In the genomic region with DNA sequence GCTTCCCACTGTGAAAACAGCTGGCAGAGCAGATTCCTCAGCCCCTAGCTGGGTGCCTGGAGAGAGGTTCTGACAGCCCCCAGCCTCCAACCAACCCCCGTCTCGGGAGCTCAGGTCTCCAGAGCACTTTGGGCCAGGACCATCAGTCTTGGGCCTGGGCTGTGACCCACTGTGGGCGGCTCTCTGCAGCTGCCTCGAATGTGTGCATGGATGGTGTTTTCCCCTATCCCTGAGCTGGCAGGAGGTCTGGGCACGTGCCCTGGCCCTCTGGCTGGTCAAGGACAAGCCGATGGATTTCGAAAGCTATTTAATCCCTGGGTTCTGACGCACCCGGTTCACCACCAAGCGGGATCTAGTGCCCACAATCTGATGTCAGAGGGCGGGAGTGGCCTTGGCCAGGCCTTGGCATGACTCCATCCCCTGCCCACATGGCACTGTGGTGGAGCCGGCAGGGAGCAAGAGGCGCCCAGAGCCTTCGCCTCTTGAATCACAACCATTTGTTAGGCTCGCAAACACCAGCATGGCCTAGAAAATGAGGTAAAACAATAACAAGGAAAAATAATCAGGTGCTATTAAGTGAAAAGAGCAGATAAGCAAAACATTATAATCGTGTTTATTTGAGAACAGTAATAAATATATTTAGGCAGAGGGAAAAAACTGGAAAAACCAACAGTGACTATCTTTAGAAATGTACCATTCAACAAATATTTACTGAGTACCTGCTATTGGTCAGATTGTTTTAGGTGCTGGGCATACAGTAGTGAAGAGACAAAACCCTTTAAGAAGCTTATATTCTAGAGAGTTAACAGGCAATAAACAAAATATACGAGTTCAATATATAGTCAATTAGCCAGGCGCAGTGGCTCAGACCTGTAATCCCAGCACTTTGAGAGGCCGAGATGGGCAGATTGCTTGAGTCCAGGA, we compare ENCODE assay signal across 9 cellular contexts.
DNase-seq lines count a peak whose midpoint lies in the region; ATAC-seq and TF ChIP-seq lines count a peak whose summit lies in the region.
"Had no signal": no experiment of that assay in that cellular context is flagged by ENCODE, and none has a peak within 500 bp of the region (broad histone marks: within the 10 kb centered on the region; RNA-seq: fewer than 3 reads in every experiment).

No MANE protein-coding gene starts in this region.

- CTCF ChIA-PET in A673 (lab: Charles Lee): interaction anchor here (0.6 kb wide), 1 partner anchor 117 kb away, joined by 3 read pairs; no protein-coding TSS in a partner anchor

- in situ Hi-C loops in SK-MEL-5 (cut with HindIII; ENCODE audit: low pct_unique_long_range_greater_than_20kb, low sequenced_read_pairs): no loop called here

- H3K27me3 ChIP-seq in psoas muscle (ENCODE audit: insufficient read depth in 3 of 3, low read length in 2 of 3) (no peaks in the 10 kb centered on the region), A673 (replicated peaks; ENCODE audit: insufficient read depth, low read depth, low read length, poor library complexity) (no peaks in the 10 kb centered on the region)

- ATAC-seq in Right ventricle myocardium superior (ENCODE audit: poor library complexity) (peak; percentile 8), psoas muscle (peak; percentile 74 to 80 (median 77)), HG03432 (IDR thresholded peaks at IDR 0.05; ENCODE audit: unreplicated experiment) (no peak)

- BruUV-seq in A673 (replicated peaks; lab: Mats Ljungman, UMichigan): no TSS peak

- no peaks in the 10 kb centered on the region for H3K9me3 ChIP-seq in psoas muscle
- H3K9me3 ChIP-seq in A673 (ENCODE audit: low read depth, low read length, poor library complexity, severe bottlenecking): no peaks in the 10 kb centered on the region

- H3K4me1 ChIP-seq in psoas muscle: peaks cover 41% of the 10 kb centered on the region
- H3K4me1 ChIP-seq in A673 (ENCODE audit: insufficient read depth, low read length, poor library complexity, severe bottlenecking): peaks cover 6% of the 10 kb centered on the region

- H3K27ac ChIP-seq in psoas muscle (peak overlapping the region; percentile 99), A673 (ENCODE audit: low read depth, low read length, poor library complexity, severe bottlenecking) (no peak overlapping the region)

- H3K36me3 ChIP-seq in psoas muscle (ENCODE audit: insufficient read depth in 1 of 2, low read depth in 1 of 2) (no peaks in the 10 kb centered on the region), A673 (ENCODE audit: insufficient read depth, low read length, poor library complexity, severe bottlenecking) (no peaks in the 10 kb centered on the region)

- 30 to 39% (median 37%) methylated on average over 19 of the region's 19 CpGs for WGBS in psoas muscle, 3 donors

- POLR2A ChIA-PET in A673 (lab: Charles Lee; ENCODE audit: low non-redundant PET): no interaction called here

- H3K4me3 ChIP-seq in psoas muscle: no peak overlapping the region
- H3K4me3 ChIP-seq in A673 (ENCODE audit: low read depth, low read length, poor library complexity, severe bottlenecking): no peak overlapping the region

- intact Hi-C loops in Right ventricle myocardium superior (cut with DNase I) (no loop called here), psoas muscle (cut with DNase I) (no loop called here), A673 (cut with micrococcal nuclease; ENCODE audit: unreplicated experiment) (no loop called here)

- TF ChIP-seq CTCF in psoas muscle (IDR thresholded peaks at IDR 0.05) (no peak), A673 (conservative IDR thresholded peaks at IDR 0.05; ENCODE audit: low read depth, low read length) (no peak)

- DNase-seq in GOT3 (lab: John Stamatoyannopoulos, UW) (peak; percentile 48), SK-MEL-5 (ENCODE audit: low read depth, low spot score) (peak; percentile 90), Right ventricle myocardium superior (peak; percentile 74), psoas muscle (peak; percentile 88 to 97), A673 (ENCODE audit: low spot score) (no peak), DMS114 treated with DMSO at 0.1 percent for 48 hours (lab: John Stamatoyannopoulos, UW; ENCODE audit: unreplicated experiment) (no peak)
- DNase-seq in stimulated activated CD4-positive, alpha-beta T cell treated with anti-CD3 and anti-CD28 coated beads, Interleukin-2, amount 100 ng/mL, for 24 hours: no peak
- DNase-seq: nephron progenitor cell had no signal

Comparison
In these comparisons a context has a peak if more than half of its experiments do, and no peak if none do; other contexts are left out.
1. DNase-seq: peak in GOT3 (single experiment), SK-MEL-5 (single experiment), Right ventricle myocardium superior (single experiment) and psoas muscle (2 of 2); none in A673 (single experiment), stimulated activated CD4-positive, alpha-beta T cell treated with anti-CD3 and anti-CD28 coated beads, Interleukin-2, amount 100 ng/mL, for 24 hours (0 of 2) and DMS114 treated with DMSO at 0.1 percent for 48 hours (single experiment).